23 cellular contexts compared by ENCODE assay signal in the genomic region with DNA sequence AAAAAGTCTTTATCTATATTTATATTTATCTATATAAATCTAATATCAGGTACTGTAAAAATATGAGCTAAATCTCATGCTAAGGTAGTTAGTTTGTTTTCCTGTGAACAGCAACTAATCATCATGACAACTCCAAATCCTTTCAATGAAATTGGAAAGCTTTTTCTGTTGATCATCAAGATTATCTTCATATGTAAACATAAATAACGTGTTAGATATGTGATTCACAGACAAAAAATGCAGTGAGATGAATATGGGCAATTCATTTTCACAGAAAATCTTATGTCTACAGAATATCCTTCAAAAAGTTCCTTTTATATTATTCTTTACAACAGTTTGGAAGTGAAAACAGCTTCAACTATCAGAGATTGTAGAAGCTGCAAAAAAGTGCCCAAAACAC. TPM values are rescaled to one million over a fixed set of nuclear protein-coding genes. Genes with fewer than 3 reads are reported as not detected.
DNase-seq lines count a peak whose midpoint lies in the region; ATAC-seq and TF ChIP-seq lines count a peak whose summit lies in the region.
"Had no signal": no experiment of that assay in that cellular context is flagged by ENCODE, and none has a peak within 500 bp of the region (broad histone marks: within the 10 kb centered on the region; RNA-seq: fewer than 3 reads in every experiment).

No MANE protein-coding gene starts in this region.

- H3K27me3 Mint-ChIP-seq in MCF 10A (ENCODE audit: insufficient read depth, unreplicated experiment) (no peaks in the 10 kb centered on the region), natural killer cell (ENCODE audit: low read depth in 2 of 2) (no peaks in the 10 kb centered on the region)
- H3K27me3 Mint-ChIP-seq: activated CD8-positive, alpha-beta T cell treated with anti-CD3 and anti-CD28 coated beads for 36 hours had no signal

- H3K36me3 ChIP-seq in breast epithelium (no peaks in the 10 kb centered on the region), thoracic aorta (no peaks in the 10 kb centered on the region)

- H3K9me3 Mint-ChIP-seq in MCF 10A (ENCODE audit: unreplicated experiment) (no peaks in the 10 kb centered on the region), natural killer cell (no peaks in the 10 kb centered on the region)
- H3K9me3 Mint-ChIP-seq: activated CD8-positive, alpha-beta T cell treated with anti-CD3 and anti-CD28 coated beads for 36 hours had no signal

- TF ChIP-seq CTCF in MCF 10A (IDR thresholded peaks at IDR 0.05; ENCODE audit: unreplicated experiment), result no peak
- TF ChIP-seq CTCF in breast epithelium (IDR thresholded peaks at IDR 0.05), result no peak
- no peak for TF ChIP-seq CTCF in fibroblast of villous mesenchyme (IDR thresholded peaks at IDR 0.05; ENCODE audit: insufficient read depth, low read depth, low read length)
- no peak for TF ChIP-seq CTCF in thoracic aorta (IDR thresholded peaks at IDR 0.05)
- TF ChIP-seq CTCF in natural killer cell (IDR thresholded peaks at IDR 0.05), result no peak

- no peak overlapping the region for H3K4me3 ChIP-seq in breast epithelium
- H3K4me3 ChIP-seq in fibroblast of villous mesenchyme (ENCODE audit: low read depth, low read length), result no peak overlapping the region
- H3K4me3 ChIP-seq in thoracic aorta, result no peak overlapping the region
- H3K4me3 ChIP-seq: tibial nerve had no signal

- H3K36me3 Mint-ChIP-seq in MCF 10A (ENCODE audit: insufficient read depth, unreplicated experiment) (peaks cover 21% of the 10 kb centered on the region), natural killer cell (no peaks in the 10 kb centered on the region)

- H3K4me1 Mint-ChIP-seq in MCF 10A (ENCODE audit: insufficient read depth, unreplicated experiment) (peaks cover 43% of the 10 kb centered on the region), natural killer cell (peaks cover 6 to 7% of the 10 kb centered on the region in 2 donors)

- H3K9me3 ChIP-seq in breast epithelium (no peaks in the 10 kb centered on the region), thoracic aorta (no peaks in the 10 kb centered on the region)
- H3K9me3 ChIP-seq: Caco-2, neutrophil, tibial nerve had no signal

- peak overlapping the region; percentile 94 for H3K27ac Mint-ChIP-seq in MCF 10A (ENCODE audit: low read depth, unreplicated experiment)
- no peak overlapping the region for H3K27ac Mint-ChIP-seq in natural killer cell
- H3K27ac Mint-ChIP-seq: activated CD8-positive, alpha-beta T cell treated with anti-CD3 and anti-CD28 coated beads for 36 hours had no signal

- H3K4me1 ChIP-seq in breast epithelium, result no peaks in the 10 kb centered on the region
- peaks cover 2 to 33% of the 10 kb centered on the region in 2 donors for H3K4me1 ChIP-seq in thoracic aorta (ENCODE audit: control insufficient read depth in 1 of 2, low read depth in 2 of 2)
- H3K4me1 ChIP-seq: Caco-2 had no signal

- intact Hi-C loops in MCF 10A (cut with micrococcal nuclease), result loop anchor here (10.0 kb wide), 1 partner anchor 461 kb away; no protein-coding TSS in a partner anchor
- intact Hi-C loops in breast epithelium (cut with DNase I; ENCODE audit: low total_unique reads), result no loop called here
- intact Hi-C loops in natural killer cell (cut with micrococcal nuclease), result no loop called here

- DNase-seq in MCF 10A (ENCODE audit: unreplicated experiment), result no peak
- no peak for DNase-seq in breast epithelium (ENCODE audit: low spot score in 2 of 2)
- peak; percentile 24 for DNase-seq in fibroblast of villous mesenchyme (ENCODE audit: low read depth)
- DNase-seq in thoracic aorta (ENCODE audit: low spot score), result no peak
- DNase-seq in natural killer cell, result no peak
- no peak for DNase-seq in AG08396 (ENCODE audit: low spot score)
- DNase-seq: 8988T; activated CD8-positive, alpha-beta T cell treated with anti-CD3 and anti-CD28 coated beads for 36 hours; amygdala; Caco-2; DMS79 treated with DMSO at 0.1 percent for 48 hours; kidney; NCI-H1417; NCI-H2107; RPMI8226; stimulated activated CD4-positive, alpha-beta T cell treated with anti-CD3 and anti-CD28 coated beads, Interleukin-4, amount 100 ng/mL, for 24 hours; stimulated activated naive CD4-positive, alpha-beta T cell treated with Interleukin-2 at 50 U/mL for 16 hours; T1000 had no signal

- H3K27me3 ChIP-seq in breast epithelium (no peaks in the 10 kb centered on the region), thoracic aorta (replicated peaks; ENCODE audit: insufficient read depth) (no peaks in the 10 kb centered on the region)
- H3K27me3 ChIP-seq: neutrophil, tibial nerve had no signal

- POLR2A ChIA-PET in MCF 10A (lab: Yijun Ruan, JAX), result interaction anchor here (0.6 to 3.1 kb wide), 11 partner anchors 10 to 100 kb away, joined by 3 to 22 read pairs (median 3); a partner anchor contains a TSS

- CTCF ChIA-PET in MCF 10A (lab: Yijun Ruan, JAX), result interaction anchor here (0.6 to 3.3 kb wide), 8 partner anchors 12 to 618 kb away, joined by 3 to 51 read pairs (median 4); no protein-coding TSS in a partner anchor

- BruUV-seq in MCF 10A (replicated peaks; lab: Mats Ljungman, UMichigan), result no TSS peak

- H3K27ac ChIP-seq in breast epithelium, result peak overlapping the region in 1 of 2 donors; percentile 48
- H3K27ac ChIP-seq in thoracic aorta, result peak overlapping the region; percentile 84
- H3K27ac ChIP-seq: neutrophil had no signal

- H3K4me3 Mint-ChIP-seq in MCF 10A (ENCODE audit: unreplicated experiment), result no peak overlapping the region
- no peak overlapping the region for H3K4me3 Mint-ChIP-seq in natural killer cell
- H3K4me3 Mint-ChIP-seq: activated CD8-positive, alpha-beta T cell treated with anti-CD3 and anti-CD28 coated beads for 36 hours had no signal

- no peak for ATAC-seq in SK-N-SH treated with all-trans-retinoic acid at 6 μM for 48 hours
- no peak for ATAC-seq in thoracic aorta (ENCODE audit: insufficient number of reproducible peaks, low FRiP score, low read depth)
- no peak for ATAC-seq in GM19351 (IDR thresholded peaks at IDR 0.05; ENCODE audit: unreplicated experiment)
- no peak for ATAC-seq in natural killer cell
- ATAC-seq: activated CD4-positive, CD25-positive, alpha-beta regulatory T cell treated with anti-CD3 and anti-CD28 coated beads, Interleukin-2, amount 50 U/mL, for 24 hours; activated CD8-positive, alpha-beta T cell treated with anti-CD3 and anti-CD28 coated beads for 36 hours had no signal

- no peak for TF ChIP-seq POLR2A in breast epithelium (IDR thresholded peaks at IDR 0.05)

TF ChIP-seq in SK-N-SH treated with all-trans-retinoic acid at 6 μM for 48 hours, 23 proteins besides CTCF, POLR2A, EP300 and RAD21:
- TF ChIP-seq CSDC2 (CRISPR knock-in tag; IDR thresholded peaks at IDR 0.05) (no peak), ISL1 (CRISPR knock-in tag; IDR thresholded peaks at IDR 0.05) (peak; percentile 60), ZC3H10 (CRISPR knock-in tag; IDR thresholded peaks at IDR 0.05) (no peak)
- TF ChIP-seq, protein P1, sequence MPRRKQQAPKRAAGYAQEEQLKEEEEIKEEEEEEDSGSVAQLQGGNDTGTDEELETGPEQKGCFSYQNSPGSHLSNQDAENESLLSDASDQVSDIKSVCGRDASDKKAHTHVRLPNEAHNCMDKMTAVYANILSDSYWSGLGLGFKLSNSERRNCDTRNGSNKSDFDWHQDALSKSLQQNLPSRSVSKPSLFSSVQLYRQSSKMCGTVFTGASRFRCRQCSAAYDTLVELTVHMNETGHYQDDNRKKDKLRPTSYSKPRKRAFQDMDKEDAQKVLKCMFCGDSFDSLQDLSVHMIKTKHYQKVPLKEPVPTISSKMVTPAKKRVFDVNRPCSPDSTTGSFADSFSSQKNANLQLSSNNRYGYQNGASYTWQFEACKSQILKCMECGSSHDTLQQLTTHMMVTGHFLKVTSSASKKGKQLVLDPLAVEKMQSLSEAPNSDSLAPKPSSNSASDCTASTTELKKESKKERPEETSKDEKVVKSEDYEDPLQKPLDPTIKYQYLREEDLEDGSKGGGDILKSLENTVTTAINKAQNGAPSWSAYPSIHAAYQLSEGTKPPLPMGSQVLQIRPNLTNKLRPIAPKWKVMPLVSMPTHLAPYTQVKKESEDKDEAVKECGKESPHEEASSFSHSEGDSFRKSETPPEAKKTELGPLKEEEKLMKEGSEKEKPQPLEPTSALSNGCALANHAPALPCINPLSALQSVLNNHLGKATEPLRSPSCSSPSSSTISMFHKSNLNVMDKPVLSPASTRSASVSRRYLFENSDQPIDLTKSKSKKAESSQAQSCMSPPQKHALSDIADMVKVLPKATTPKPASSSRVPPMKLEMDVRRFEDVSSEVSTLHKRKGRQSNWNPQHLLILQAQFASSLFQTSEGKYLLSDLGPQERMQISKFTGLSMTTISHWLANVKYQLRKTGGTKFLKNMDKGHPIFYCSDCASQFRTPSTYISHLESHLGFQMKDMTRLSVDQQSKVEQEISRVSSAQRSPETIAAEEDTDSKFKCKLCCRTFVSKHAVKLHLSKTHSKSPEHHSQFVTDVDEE (CRISPR knock-in tag; IDR thresholded peaks at IDR 0.05), result no peak

RNA-seq across cellular contexts. Expression of a gene that starts 41.7 kb away (rescaled TPM):
- total RNA-seq in MCF 10A (2022), result 11.3 and 16.5 TPM in 2 replicates
- 10 to 100 TPM in 2 of 3 donors, 1 to 10 TPM in 1; 9.0 to 16.1 (median 13.5) TPM for total RNA-seq in breast epithelium
- 10.6 and 16.4 TPM in 2 replicates for total RNA-seq in fibroblast of villous mesenchyme
- 10 to 100 TPM in 1 of 2 donors, 1 to 10 TPM in 1; 8.4 to 12.7 TPM for total RNA-seq in thoracic aorta
- total RNA-seq in natural killer cell, result 1 to 10 TPM; 3.8 to 5.1 (median 4.6) TPM
